Comparison of ENCODE assay signal across 21 cellular contexts in the genomic region with DNA sequence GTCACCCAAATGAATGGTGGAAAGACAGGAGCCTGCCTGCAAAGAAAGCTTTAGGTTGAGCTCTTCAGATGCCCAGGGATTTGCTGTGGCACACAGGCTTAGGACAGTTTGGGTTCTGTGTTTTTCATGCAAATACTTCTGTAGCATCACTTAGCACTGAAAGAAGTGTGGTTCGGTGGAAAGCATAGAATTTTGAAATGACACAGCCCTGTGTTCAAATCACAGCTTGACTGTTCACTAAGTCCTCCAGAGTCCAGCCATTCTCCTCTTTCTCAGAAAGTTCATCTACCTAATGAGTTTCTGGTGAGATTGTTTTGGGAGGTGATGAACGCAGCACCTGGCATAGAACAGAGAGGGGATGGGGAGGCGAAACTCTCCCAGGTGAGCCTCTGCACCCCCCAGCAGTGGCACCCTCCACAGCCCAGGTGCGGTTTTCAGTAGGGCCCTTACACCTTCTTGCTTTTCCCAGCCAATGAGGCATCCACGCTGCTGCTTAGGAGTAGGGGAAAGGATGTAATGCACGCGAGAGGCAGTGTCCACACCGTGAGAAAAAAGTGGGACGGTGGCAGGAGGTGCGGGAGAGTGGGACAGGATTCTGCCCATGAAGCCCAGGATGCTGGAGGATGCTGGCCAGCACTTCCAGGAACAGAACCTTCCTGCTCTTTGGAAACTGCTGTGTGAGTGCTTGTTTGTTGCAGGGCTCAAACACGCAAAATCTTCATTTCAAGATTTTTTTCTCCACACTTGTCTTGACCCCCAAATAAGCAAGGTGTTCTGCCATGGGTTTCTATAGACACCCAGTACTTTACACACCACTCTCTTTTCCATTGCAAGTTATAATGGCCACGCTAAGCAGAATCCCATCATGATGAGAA. TPM values are rescaled to one million over a fixed set of nuclear protein-coding genes. Genes with fewer than 3 reads are reported as not detected.
DNase-seq lines count a peak whose midpoint lies in the region; ATAC-seq and TF ChIP-seq lines count a peak whose summit lies in the region.
"Had no signal": no experiment of that assay in that cellular context is flagged by ENCODE, and none has a peak within 500 bp of the region (broad histone marks: within the 10 kb centered on the region; RNA-seq: fewer than 3 reads in every experiment).

No MANE protein-coding gene starts in this region.

- peaks cover 98% of the 10 kb centered on the region for H4K20me1 ChIP-seq in neural progenitor cell (ENCODE audit: low read depth)

- no peaks in the 10 kb centered on the region for H3K36me3 ChIP-seq in neural progenitor cell

- ATAC-seq in natural killer cell treated with Interleukin-12 subunit alpha and Interleukin-12 subunit beta and Interleukin-15 and Interleukin-18, amount 100 ng/mL, for 72 hours = no peak
- ATAC-seq in natural killer cell = no peak

- no peaks in the 10 kb centered on the region for H3K9me3 ChIP-seq in neural progenitor cell (ENCODE audit: low read depth)
- H3K9me3 ChIP-seq: HAP-1 had no signal

- H3F3A ChIP-seq in neural progenitor cell (ENCODE audit: low read depth) = peaks cover 30% of the 10 kb centered on the region

- no peak overlapping the region for H3K4me3 Mint-ChIP-seq in natural killer cell treated with Interleukin-12 subunit alpha and Interleukin-12 subunit beta and Interleukin-15 and Interleukin-18, amount 100 ng/mL, for 72 hours
- no peak overlapping the region for H3K4me3 Mint-ChIP-seq in natural killer cell
- H3K4me3 Mint-ChIP-seq in activated T-helper 1 cell treated with anti-CD3 and anti-CD28 coated beads, Interleukin-12 subunit alpha, Interleukin-12 subunit beta, Interleukin-2, Interleukin-4 antibody, amounts not matched to agents 30 ng/mL and 10 ng/mL and 1 ng/mL, durations not matched to agents 14 hours and 24 hours and 36 hours = no peak overlapping the region
- peak overlapping the region; percentile 88 for H3K4me3 Mint-ChIP-seq in neural progenitor cell

- no peak overlapping the region for H3K9ac ChIP-seq in neural progenitor cell

- H3K9me3 Mint-ChIP-seq in natural killer cell treated with Interleukin-12 subunit alpha and Interleukin-12 subunit beta and Interleukin-15 and Interleukin-18, amount 100 ng/mL, for 72 hours = no peaks in the 10 kb centered on the region
- H3K9me3 Mint-ChIP-seq in natural killer cell (no peaks in the 10 kb centered on the region), neural progenitor cell (no peaks in the 10 kb centered on the region)
- no peaks in the 10 kb centered on the region for H3K9me3 Mint-ChIP-seq in activated T-helper 1 cell treated with anti-CD3 and anti-CD28 coated beads, Interleukin-12 subunit alpha, Interleukin-12 subunit beta, Interleukin-2, Interleukin-4 antibody, amounts not matched to agents 30 ng/mL and 10 ng/mL and 1 ng/mL, durations not matched to agents 14 hours and 24 hours and 36 hours

- no peak overlapping the region for H3K27ac ChIP-seq in neural progenitor cell

- DNase-seq in natural killer cell treated with Interleukin-12 subunit alpha and Interleukin-12 subunit beta and Interleukin-15 and Interleukin-18, amount 100 ng/mL, for 72 hours (ENCODE audit: low spot score) = peak; percentile 29
- DNase-seq in natural killer cell (no peak), neural progenitor cell (ENCODE audit: low spot score) (peak; percentile 1), NCI-H2227 treated with DMSO at 0.1 percent for 48 hours (lab: John Stamatoyannopoulos, UW) (no peak), middle frontal gyrus (ENCODE audit: extremely low spot score, low spot score) (no peak), NCI-H1694 treated with DMSO at 0.1 percent for 48 hours (lab: John Stamatoyannopoulos, UW) (no peak)
- DNase-seq in activated T-helper 1 cell treated with anti-CD3 and anti-CD28 coated beads, Interleukin-12 subunit alpha, Interleukin-12 subunit beta, Interleukin-2, Interleukin-4 antibody, amounts not matched to agents 30 ng/mL and 10 ng/mL and 1 ng/mL, durations not matched to agents 14 hours and 24 hours and 36 hours (ENCODE audit: low spot score) = no peak
- DNase-seq: ACHN, AML-193, COR-L47, DMS53, IMR-90, Kasumi-1, MM.1S, NCI-H1105, NCI-H1930, NCI-H2171, NCI-H510A had no signal

- H3K79me2 ChIP-seq in neural progenitor cell (ENCODE audit: low read depth) = no peaks in the 10 kb centered on the region

- no peak for TF ChIP-seq CTCF in natural killer cell (IDR thresholded peaks at IDR 0.05)
- no peak for TF ChIP-seq CTCF in neural progenitor cell (IDR thresholded peaks at IDR 0.05)

- no peak overlapping the region for H3K4me2 ChIP-seq in neural progenitor cell

- peaks cover 16% of the 10 kb centered on the region for H3K4me1 ChIP-seq in neural progenitor cell

- no peak overlapping the region for H2AFZ ChIP-seq in neural progenitor cell (replicated peaks)

- H3K36me3 Mint-ChIP-seq in natural killer cell treated with Interleukin-12 subunit alpha and Interleukin-12 subunit beta and Interleukin-15 and Interleukin-18, amount 100 ng/mL, for 72 hours = no peaks in the 10 kb centered on the region
- H3K36me3 Mint-ChIP-seq in natural killer cell (no peaks in the 10 kb centered on the region), neural progenitor cell (no peaks in the 10 kb centered on the region)
- no peaks in the 10 kb centered on the region for H3K36me3 Mint-ChIP-seq in activated T-helper 1 cell treated with anti-CD3 and anti-CD28 coated beads, Interleukin-12 subunit alpha, Interleukin-12 subunit beta, Interleukin-2, Interleukin-4 antibody, amounts not matched to agents 30 ng/mL and 10 ng/mL and 1 ng/mL, durations not matched to agents 14 hours and 24 hours and 36 hours (ENCODE audit: low read depth)

- intact Hi-C loops in natural killer cell (cut with micrococcal nuclease) = no loop called here
- intact Hi-C loops in activated T-helper 1 cell treated with anti-CD3 and anti-CD28 coated beads, Interleukin-12 subunit alpha, Interleukin-12 subunit beta, Interleukin-2, Interleukin-4 antibody, amounts not matched to agents 30 ng/mL and 10 ng/mL and 1 ng/mL, durations not matched to agents 14 hours and 24 hours and 36 hours (cut with micrococcal nuclease) = loop anchor here (1.0 to 5.0 kb wide), 3 partner anchors 38 to 1549 kb away; no protein-coding TSS in a partner anchor

- H3K27me3 ChIP-seq in neural progenitor cell = peaks cover 100% of the 10 kb centered on the region

- no peak overlapping the region for H3K27ac Mint-ChIP-seq in natural killer cell treated with Interleukin-12 subunit alpha and Interleukin-12 subunit beta and Interleukin-15 and Interleukin-18, amount 100 ng/mL, for 72 hours
- H3K27ac Mint-ChIP-seq in natural killer cell = no peak overlapping the region
- peak overlapping the region; percentile 58 for H3K27ac Mint-ChIP-seq in activated T-helper 1 cell treated with anti-CD3 and anti-CD28 coated beads, Interleukin-12 subunit alpha, Interleukin-12 subunit beta, Interleukin-2, Interleukin-4 antibody, amounts not matched to agents 30 ng/mL and 10 ng/mL and 1 ng/mL, durations not matched to agents 14 hours and 24 hours and 36 hours
- peak overlapping the region; percentile 95 for H3K27ac Mint-ChIP-seq in neural progenitor cell
- H3K27ac Mint-ChIP-seq: CD14-positive monocyte had no signal

- peaks cover 5 to 9% of the 10 kb centered on the region in 2 donors for H3K4me1 Mint-ChIP-seq in natural killer cell treated with Interleukin-12 subunit alpha and Interleukin-12 subunit beta and Interleukin-15 and Interleukin-18, amount 100 ng/mL, for 72 hours (ENCODE audit: low read depth in 2 of 2)
- peaks cover 10 to 17% of the 10 kb centered on the region in 2 donors for H3K4me1 Mint-ChIP-seq in natural killer cell
- H3K4me1 Mint-ChIP-seq in activated T-helper 1 cell treated with anti-CD3 and anti-CD28 coated beads, Interleukin-12 subunit alpha, Interleukin-12 subunit beta, Interleukin-2, Interleukin-4 antibody, amounts not matched to agents 30 ng/mL and 10 ng/mL and 1 ng/mL, durations not matched to agents 14 hours and 24 hours and 36 hours (ENCODE audit: low read depth) = peaks cover 5% of the 10 kb centered on the region
- H3K4me1 Mint-ChIP-seq in neural progenitor cell = peaks cover 81% of the 10 kb centered on the region

- peaks cover 46 to 74% of the 10 kb centered on the region in 2 donors for H3K27me3 Mint-ChIP-seq in natural killer cell treated with Interleukin-12 subunit alpha and Interleukin-12 subunit beta and Interleukin-15 and Interleukin-18, amount 100 ng/mL, for 72 hours
- H3K27me3 Mint-ChIP-seq in natural killer cell (ENCODE audit: low read depth in 2 of 2) (peaks cover 71 to 72% of the 10 kb centered on the region in 2 donors), neural progenitor cell (ENCODE audit: insufficient read depth, low read depth) (peaks cover 54% of the 10 kb centered on the region)
- peaks cover 87% of the 10 kb centered on the region for H3K27me3 Mint-ChIP-seq in activated T-helper 1 cell treated with anti-CD3 and anti-CD28 coated beads, Interleukin-12 subunit alpha, Interleukin-12 subunit beta, Interleukin-2, Interleukin-4 antibody, amounts not matched to agents 30 ng/mL and 10 ng/mL and 1 ng/mL, durations not matched to agents 14 hours and 24 hours and 36 hours (ENCODE audit: insufficient read depth)

- no peak overlapping the region for H3K4me3 ChIP-seq in neural progenitor cell
- H3K4me3 ChIP-seq: HAP-1 had no signal

RNA-seq across cellular contexts. Expression of a gene that starts 11.6 kb away (rescaled TPM):
- under 1 TPM in 1 of 2 donors, not detected in 1; 0.07 TPM for total RNA-seq in natural killer cell treated with Interleukin-12 subunit alpha and Interleukin-12 subunit beta and Interleukin-15 and Interleukin-18, amount 100 ng/mL, for 72 hours
- total RNA-seq in natural killer cell = not detected
- total RNA-seq in activated T-helper 1 cell treated with anti-CD3 and anti-CD28 coated beads, Interleukin-12 subunit alpha, Interleukin-12 subunit beta, Interleukin-2, Interleukin-4 antibody, amounts not matched to agents 30 ng/mL and 10 ng/mL and 1 ng/mL, durations not matched to agents 14 hours and 24 hours and 36 hours = not detected in 2 replicates
- not detected in 2 replicates for total RNA-seq in neural progenitor cell (ENCODE audit: low replicate concordance)
- total RNA-seq: HT1080, IMR-90 had no signal

Comparison
In these comparisons a context has a peak if more than half of its experiments do, and no peak if none do; other contexts are left out.
1. DNase-seq: peak in natural killer cell treated with Interleukin-12 subunit alpha and Interleukin-12 subunit beta and Interleukin-15 and Interleukin-18, amount 100 ng/mL, for 72 hours (single experiment) and neural progenitor cell (single experiment); none in natural killer cell (single experiment), activated T-helper 1 cell treated with anti-CD3 and anti-CD28 coated beads, Interleukin-12 subunit alpha, Interleukin-12 subunit beta, Interleukin-2, Interleukin-4 antibody, amounts not matched to agents 30 ng/mL and 10 ng/mL and 1 ng/mL, durations not matched to agents 14 hours and 24 hours and 36 hours (single experiment), NCI-H2227 treated with DMSO at 0.1 percent for 48 hours (single experiment), middle frontal gyrus (single experiment) and NCI-H1694 treated with DMSO at 0.1 percent for 48 hours (single experiment).
2. H3K27ac Mint-ChIP-seq: peak in activated T-helper 1 cell treated with anti-CD3 and anti-CD28 coated beads, Interleukin-12 subunit alpha, Interleukin-12 subunit beta, Interleukin-2, Interleukin-4 antibody, amounts not matched to agents 30 ng/mL and 10 ng/mL and 1 ng/mL, durations not matched to agents 14 hours and 24 hours and 36 hours (single experiment) and neural progenitor cell (single experiment); none in natural killer cell treated with Interleukin-12 subunit alpha and Interleukin-12 subunit beta and Interleukin-15 and Interleukin-18, amount 100 ng/mL, for 72 hours (0 of 2) and natural killer cell (0 of 2).